Comparison of ENCODE assay signal across 22 cellular contexts in genomic region chr1:151914076-151914475, GRCh38. TPM values are rescaled to one million over a fixed set of nuclear protein-coding genes. Genes with fewer than 3 reads are reported as not detected.
A peak's percentile ranks its signal among the peaks of the same experiment; 100 is the strongest.
DNase-seq lines count a peak whose midpoint lies in the region; ATAC-seq, FAIRE-seq and TF ChIP-seq lines count a peak whose summit lies in the region.
"Had no signal": no experiment of that assay in that cellular context is flagged by ENCODE, and none has a peak within 500 bp of the region (broad histone marks: within the 10 kb centered on the region; RNA-seq: fewer than 3 reads in every experiment).

No MANE protein-coding gene starts in this region.

- H3K9me3 Mint-ChIP-seq in CD8-positive, alpha-beta T cell, result no peaks in the 10 kb centered on the region
- H3K9me3 Mint-ChIP-seq: CD4-positive, alpha-beta memory T cell had no signal

- no peak overlapping the region for H3K4me2 ChIP-seq in A549
- H3K4me2 ChIP-seq: BLaER1 had no signal

- TF ChIP-seq EP300 in A549 (IDR thresholded peaks at IDR 0.05), result no peak

- H3K4me3 Mint-ChIP-seq in CD8-positive, alpha-beta T cell, result no peak overlapping the region
- no peak overlapping the region for H3K4me3 Mint-ChIP-seq in T-helper 17 cell
- H3K4me3 Mint-ChIP-seq: CD14-positive monocyte; CD4-positive, alpha-beta memory T cell had no signal

- no peak for TF ChIP-seq CTCF in A549 (IDR thresholded peaks at IDR 0.05)
- TF ChIP-seq CTCF in CD8-positive, alpha-beta T cell (IDR thresholded peaks at IDR 0.05), result no peak

- no peaks in the 10 kb centered on the region for H3K36me3 Mint-ChIP-seq in CD8-positive, alpha-beta T cell
- no peaks in the 10 kb centered on the region for H3K36me3 Mint-ChIP-seq in T-helper 17 cell (ENCODE audit: low read depth)
- H3K36me3 Mint-ChIP-seq: CD14-positive monocyte; CD4-positive, alpha-beta memory T cell; CD4-positive, CD25-positive, alpha-beta regulatory T cell had no signal

- H3K27ac Mint-ChIP-seq in CD8-positive, alpha-beta T cell, result peak overlapping the region; percentile 20
- H3K27ac Mint-ChIP-seq in T-helper 17 cell, result peak overlapping the region; percentile 19
- H3K27ac Mint-ChIP-seq: CD14-positive monocyte had no signal

- no peak overlapping the region for H3K27ac ChIP-seq in A549
- H3K27ac ChIP-seq in CD8-positive, alpha-beta T cell (ENCODE audit: low read depth, low read length), result no peak overlapping the region
- H3K27ac ChIP-seq: BLaER1 had no signal

- FAIRE-seq in A549 (lab: Jason Lieb, UNC), result no peak
- FAIRE-seq: A204.1, D721Med, G401.6, GM12891, GM19239 had no signal

- H3K4me1 Mint-ChIP-seq in CD8-positive, alpha-beta T cell (ENCODE audit: low read depth), result peaks cover 4% of the 10 kb centered on the region
- H3K4me1 Mint-ChIP-seq in T-helper 17 cell, result peaks cover 2% of the 10 kb centered on the region

- no peaks in the 10 kb centered on the region for H3K27me3 ChIP-seq in CD8-positive, alpha-beta T cell (ENCODE audit: insufficient read depth, low read length)
- H3K27me3 ChIP-seq: BLaER1 had no signal

- H3K4me3 ChIP-seq in A549, result no peak overlapping the region
- no peak overlapping the region for H3K4me3 ChIP-seq in CD8-positive, alpha-beta T cell (ENCODE audit: low read depth, low read length)
- H3K4me3 ChIP-seq: BLaER1 had no signal

- TF ChIP-seq POLR2A in A549 (IDR thresholded peaks at IDR 0.05; ENCODE audit: low read length), result no peak

- WGBS in A549 (ENCODE audit: missing lambda C conversion rate), result 76% methylated on average over 2 of the region's 2 CpGs

- no peak for TF ChIP-seq RAD21 in A549 (conservative IDR thresholded peaks at IDR 0.05 in 1 of 2, IDR thresholded peaks at IDR 0.05 in 1 of 2)

- no peaks in the 10 kb centered on the region for H3K4me1 ChIP-seq in A549
- peaks cover 7% of the 10 kb centered on the region for H3K4me1 ChIP-seq in CD8-positive, alpha-beta T cell (ENCODE audit: insufficient read depth, low read length)
- H3K4me1 ChIP-seq: BE2C, BLaER1, Caco-2 had no signal

- CTCF ChIA-PET in A549 (lab: Yijun Ruan, JAX), result interaction anchor here (1.1 to 14.1 kb wide), 2 partner anchors 19 to 93 kb away, joined by 3 to 102 read pairs; no protein-coding TSS in a partner anchor
- CTCF ChIA-PET in CD8-positive, alpha-beta T cell (lab: Charles Lee), result no interaction called here

- no peak for DNase-seq in A549 (ENCODE audit: low read depth in 1 of 2, low spot score in 1 of 2)
- no peak for DNase-seq in CD8-positive, alpha-beta T cell
- no peak for DNase-seq in T-helper 17 cell
- DNase-seq in inferior parietal cortex (ENCODE audit: extremely low spot score), result no peak
- no peak for DNase-seq in islet precursor cell
- DNase-seq: 8988T; BE2C; C1 segment of cervical spinal cord; Caco-2; Calu3; CD4-positive, alpha-beta memory T cell; CD4-positive, CD25-positive, alpha-beta regulatory T cell; DMS79 treated with DMSO at 0.1 percent for 48 hours; GF-D8 had no signal

- H3K36me3 ChIP-seq in CD8-positive, alpha-beta T cell (ENCODE audit: insufficient read depth, low read length), result no peaks in the 10 kb centered on the region
- H3K36me3 ChIP-seq: BE2C, BLaER1 had no signal

- H3K9me3 ChIP-seq in A549 (no peaks in the 10 kb centered on the region; the same call in 2 of the 3 replicates), T-helper 17 cell (ENCODE audit: control insufficient read depth, low read length, poor library complexity, severe bottlenecking) (no peaks in the 10 kb centered on the region)
- no peaks in the 10 kb centered on the region for H3K9me3 ChIP-seq in CD8-positive, alpha-beta T cell (ENCODE audit: low read length)
- H3K9me3 ChIP-seq: BE2C had no signal

- ATAC-seq in A549 (no peak), T-helper 17 cell (no peak), GM19455 (IDR thresholded peaks at IDR 0.05; ENCODE audit: unreplicated experiment) (no peak)
- ATAC-seq in CD8-positive, alpha-beta T cell, result no peak

- H3K27me3 Mint-ChIP-seq in CD8-positive, alpha-beta T cell (ENCODE audit: low read depth), result no peaks in the 10 kb centered on the region
- H3K27me3 Mint-ChIP-seq in T-helper 17 cell, result no peaks in the 10 kb centered on the region

- POLR2A ChIA-PET in A549 (lab: Yijun Ruan, JAX), result no interaction called here
- POLR2A ChIA-PET in CD8-positive, alpha-beta T cell (lab: Charles Lee), result no interaction called here

- intact Hi-C loops in CD8-positive, alpha-beta T cell (cut with DNase I, micrococcal nuclease), result no loop called here

TF ChIP-seq in A549, 52 proteins besides CTCF, POLR2A, EP300 and RAD21:
- TF ChIP-seq MAFK (IDR thresholded peaks at IDR 0.05; ENCODE audit: partially characterized antibody), result peak; percentile 60
- TF ChIP-seq HOXA7 (CRISPR knock-in tag; IDR thresholded peaks at IDR 0.05), result no peak

RNA-seq across cellular contexts. Expression of gene THEM4, which starts 4.8 kb away (rescaled TPM):
- polyA plus RNA-seq in A549 (2011; rRNA removed) (28.1 and 32.3 TPM in 2 replicates), A549 (2017; fragmentation: RNase III; extraction: RNeasy Plus Mini Kit Qiagen cat#74134 plus additional on column Dnase treatment) (16.6 to 19.6 TPM (median 19.0 TPM) in 3 replicates)
- polyA plus RNA-seq in A549 (2012; cell fraction: cytosol; rRNA removed), result 14.1 and 16.5 TPM in 2 replicates
- 6.7 and 12.5 TPM in 2 replicates for polyA plus RNA-seq in A549 (2012; cell fraction: nucleus; rRNA removed)
- 11.6 and 15.6 TPM in 2 replicates for polyA minus RNA-seq in A549 (2011; rRNA and poly(A)+ RNA removed)
- 10 to 100 TPM; 14.3 to 16.8 TPM for total RNA-seq in CD8-positive, alpha-beta T cell
- 10 to 100 TPM; 42.2 to 57.3 TPM for total RNA-seq in T-helper 17 cell
